In the genomic region with DNA sequence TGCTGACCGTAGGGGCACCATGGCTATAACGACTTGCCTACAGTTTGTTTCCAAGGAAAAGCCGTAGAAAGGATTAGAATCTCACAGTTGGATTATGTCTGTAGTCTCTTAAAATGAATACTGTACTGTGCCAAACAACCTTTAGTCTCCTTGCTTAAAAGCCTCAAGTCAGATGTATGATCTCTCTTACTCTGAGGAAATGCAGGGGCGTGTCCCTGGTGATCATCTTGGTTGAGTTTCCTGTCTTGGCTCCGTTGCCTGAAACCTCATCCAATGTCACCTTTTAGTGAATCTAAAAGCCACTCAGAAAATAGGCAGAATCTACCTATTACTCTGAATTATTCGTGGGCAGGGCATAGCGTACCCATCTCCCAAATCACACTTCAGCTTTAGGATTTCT, we compare ENCODE assay signal across 10 cellular contexts.
A peak's percentile ranks its signal among the peaks of the same experiment; 100 is the strongest.
DNase-seq lines count a peak whose midpoint lies in the region; ATAC-seq and TF ChIP-seq lines count a peak whose summit lies in the region.
"Had no signal": no experiment of that assay in that cellular context is flagged by ENCODE, and none has a peak within 500 bp of the region (broad histone marks: within the 10 kb centered on the region; RNA-seq: fewer than 3 reads in every experiment).

No MANE protein-coding gene starts in this region.

- CTCF ChIA-PET in activated naive CD4-positive, alpha-beta T cell treated with anti-CD3 and anti-CD28 coated beads for 36 hours (lab: Charles Lee), result interaction anchor here (1.0 to 3.6 kb wide), 6 partner anchors 10 to 291 kb away, joined by 3 to 25 read pairs (median 5); no protein-coding TSS in a partner anchor

- in situ Hi-C loops in transverse colon (cut with MboI; ENCODE audit: low pct_ligation_motif_present in 1 of 4, low pct_unique_long_range_greater_than_20kb in 1 of 4, low sequenced_read_pairs in 3 of 4), result no loop called here

- H3K4me1 ChIP-seq in lower lobe of right lung, result peaks cover 33% of the 10 kb centered on the region
- peaks cover 0 to 18% (median 12%) of the 10 kb centered on the region in 4 donors for H3K4me1 ChIP-seq in transverse colon

- no peak for TF ChIP-seq EP300 in transverse colon (IDR thresholded peaks at IDR 0.05; ENCODE audit: low read depth)

- H3K27me3 ChIP-seq in lower lobe of right lung (ENCODE audit: low read depth) (no peaks in the 10 kb centered on the region), transverse colon (no peaks in the 10 kb centered on the region)

- peaks cover 83% of the 10 kb centered on the region for H3K4me1 Mint-ChIP-seq in activated T-cell treated with anti-CD3 and anti-CD28 coated beads, Interleukin-2, amount 50 U/mL, for 4 hours (ENCODE audit: low read depth)
- peaks cover 92% of the 10 kb centered on the region for H3K4me1 Mint-ChIP-seq in activated naive CD4-positive, alpha-beta T cell treated with anti-CD3 and anti-CD28 coated beads for 36 hours (ENCODE audit: low read depth)

- peak; percentile 52 for DNase-seq in activated T-cell treated with anti-CD3 and anti-CD28 coated beads, Interleukin-2, amount 50 U/mL, for 4 hours
- DNase-seq in activated T-cell treated with anti-CD3 and anti-CD28 coated beads, Interleukin-2, amount 50 U/mL, for 48 hours, result no peak
- peak; percentile 80 for DNase-seq in activated naive CD4-positive, alpha-beta T cell treated with anti-CD3 and anti-CD28 coated beads for 36 hours
- DNase-seq in lower lobe of right lung, result no peak
- no peak for DNase-seq in transverse colon
- no peak for DNase-seq in NCI-H510A (lab: John Stamatoyannopoulos, UW)
- DNase-seq in midbrain (lab: John Stamatoyannopoulos, UW), result no peak
- DNase-seq: NCI-H187 treated with DMSO at 0.1 percent for 48 hours, SIG-M5 had no signal

- intact Hi-C loops in activated naive CD4-positive, alpha-beta T cell treated with anti-CD3 and anti-CD28 coated beads for 36 hours (cut with micrococcal nuclease), result loop anchor here (1.0 kb wide), 1 partner anchor 210 kb away; no protein-coding TSS in a partner anchor
- intact Hi-C loops in lower lobe of right lung (cut with DNase I) (no loop called here), transverse colon (cut with DNase I; ENCODE audit: low total_unique reads) (no loop called here)

- 74 to 75% methylated on average over 5 to 7 of the region's 7 CpGs for whole genome bisulfite sequencing in transverse colon (ENCODE audit: low coverage in 1 of 2), 2 donors

- TF ChIP-seq CTCF in lower lobe of right lung (IDR thresholded peaks at IDR 0.05), result no peak
- TF ChIP-seq CTCF in transverse colon (IDR thresholded peaks at IDR 0.05), result no peak

- H3K9me3 ChIP-seq in lower lobe of right lung (no peaks in the 10 kb centered on the region), transverse colon (no peaks in the 10 kb centered on the region)

- no peak for TF ChIP-seq POLR2A in transverse colon (IDR thresholded peaks at IDR 0.05)

- peak overlapping the region; percentile 74 for H3K27ac ChIP-seq in lower lobe of right lung
- peak overlapping the region; percentile 59 to 67 (median 62) for H3K27ac ChIP-seq in transverse colon

- H3K4me3 Mint-ChIP-seq in activated T-cell treated with anti-CD3 and anti-CD28 coated beads, Interleukin-2, amount 50 U/mL, for 4 hours, result peak overlapping the region; percentile 65
- H3K4me3 Mint-ChIP-seq in activated naive CD4-positive, alpha-beta T cell treated with anti-CD3 and anti-CD28 coated beads for 36 hours, result peak overlapping the region; percentile 73

- peaks cover 9% of the 10 kb centered on the region for H3K9me3 Mint-ChIP-seq in activated T-cell treated with anti-CD3 and anti-CD28 coated beads, Interleukin-2, amount 50 U/mL, for 4 hours
- no peaks in the 10 kb centered on the region for H3K9me3 Mint-ChIP-seq in activated naive CD4-positive, alpha-beta T cell treated with anti-CD3 and anti-CD28 coated beads for 36 hours

- H3K36me3 ChIP-seq in lower lobe of right lung (no peaks in the 10 kb centered on the region), transverse colon (no peaks in the 10 kb centered on the region)

- no peaks in the 10 kb centered on the region for H3K27me3 Mint-ChIP-seq in activated T-cell treated with anti-CD3 and anti-CD28 coated beads, Interleukin-2, amount 50 U/mL, for 4 hours (ENCODE audit: low read depth)
- H3K27me3 Mint-ChIP-seq in activated naive CD4-positive, alpha-beta T cell treated with anti-CD3 and anti-CD28 coated beads for 36 hours (ENCODE audit: low read depth), result no peaks in the 10 kb centered on the region

- H3K27ac Mint-ChIP-seq in activated naive CD4-positive, alpha-beta T cell treated with anti-CD3 and anti-CD28 coated beads for 36 hours, result peak overlapping the region; percentile 89

- peaks cover 4% of the 10 kb centered on the region for H3K36me3 Mint-ChIP-seq in activated T-cell treated with anti-CD3 and anti-CD28 coated beads, Interleukin-2, amount 50 U/mL, for 4 hours (ENCODE audit: insufficient read depth)
- H3K36me3 Mint-ChIP-seq in activated naive CD4-positive, alpha-beta T cell treated with anti-CD3 and anti-CD28 coated beads for 36 hours (ENCODE audit: low read depth), result no peaks in the 10 kb centered on the region

- ATAC-seq in activated T-cell treated with anti-CD3 and anti-CD28 coated beads, Interleukin-2, amount 50 U/mL, for 4 hours, result peak; percentile 8 to 9
- ATAC-seq in lower lobe of right lung (no peak), HG03432 (IDR thresholded peaks at IDR 0.05; ENCODE audit: unreplicated experiment) (no peak)

- H3K4me3 ChIP-seq in lower lobe of right lung (no peak overlapping the region), transverse colon (no peak overlapping the region)

Comparison
In these comparisons a context has a peak if more than half of its experiments do, and no peak if none do; other contexts are left out.
1. DNase-seq: peak in activated T-cell treated with anti-CD3 and anti-CD28 coated beads, Interleukin-2, amount 50 U/mL, for 4 hours (single experiment) and activated naive CD4-positive, alpha-beta T cell treated with anti-CD3 and anti-CD28 coated beads for 36 hours (single experiment); none in activated T-cell treated with anti-CD3 and anti-CD28 coated beads, Interleukin-2, amount 50 U/mL, for 48 hours (0 of 2), lower lobe of right lung (single experiment), transverse colon (single experiment), NCI-H510A (single experiment) and midbrain (single experiment).
2. ATAC-seq: peak in activated T-cell treated with anti-CD3 and anti-CD28 coated beads, Interleukin-2, amount 50 U/mL, for 4 hours (2 of 2); none in lower lobe of right lung (0 of 2) and HG03432 (single experiment).